Comparison of ENCODE assay signal across 20 cellular contexts in genomic region chr1:24875976-24876609, GRCh38. TPM values are rescaled to one million over a fixed set of nuclear protein-coding genes. Genes with fewer than 3 reads are reported as not detected.
DNase-seq lines count a peak whose midpoint lies in the region; ATAC-seq and TF ChIP-seq lines count a peak whose summit lies in the region.
"Had no signal": no experiment of that assay in that cellular context is flagged by ENCODE, and none has a peak within 500 bp of the region (broad histone marks: within the 10 kb centered on the region; RNA-seq: fewer than 3 reads in every experiment).

No MANE protein-coding gene starts in this region.

- H3K27ac ChIP-seq in endodermal cell (ENCODE audit: low read depth, low read length) = no peak overlapping the region
- no peak overlapping the region for H3K27ac ChIP-seq in CD8-positive, alpha-beta memory T cell (ENCODE audit: low read depth, low read length)

- peak; percentile 29 for DNase-seq in activated CD8-positive, alpha-beta memory T cell treated with anti-CD3 and anti-CD28 coated beads, Interleukin-2, amount 10 ng/mL, durations not matched to agents 7 days and 5 days
- no peak for DNase-seq in activated CD8-positive, alpha-beta memory T cell treated with anti-CD3 and anti-CD28 coated beads, Interleukin-2, amount 50 U/mL, for 4 hours
- DNase-seq in NT2/D1 (ENCODE audit: low read depth, low spot score) (no peak), endodermal cell (peak; percentile 49), posterior vena cava (ENCODE audit: low spot score) (peak; percentile 25), DMS153 (lab: John Stamatoyannopoulos, UW) (no peak)
- DNase-seq in CD8-positive, alpha-beta memory T cell = no peak
- DNase-seq: 8988T; DND-41; HCEC 1CT; KG1; MV-4-11; NCI-H187 treated with DMSO at 0.1 percent for 48 hours; NCI-H2227 treated with DMSO at 0.1 percent for 48 hours; NCI-H524; NK-92 treated with Interleukin-12 subunit alpha and Interleukin-12 subunit beta, amount 100 ng/mL, for 24 hours; SIG-M5 had no signal

- no peak for TF ChIP-seq CTCF in endodermal cell (conservative IDR thresholded peaks at IDR 0.05)

- ATAC-seq in activated CD8-positive, alpha-beta memory T cell treated with anti-CD3 and anti-CD28 coated beads, Interleukin-2, amount 10 ng/mL, durations not matched to agents 7 days and 5 days = no peak
- ATAC-seq in GM18519 (IDR thresholded peaks at IDR 0.05; ENCODE audit: low FRiP score, unreplicated experiment) = no peak

- POLR2A ChIA-PET in CD8-positive, alpha-beta memory T cell (lab: Charles Lee) = no interaction called here

- CTCF ChIA-PET in activated CD8-positive, alpha-beta memory T cell treated with anti-CD3 and anti-CD28 coated beads, Interleukin-2, amount 10 ng/mL, durations not matched to agents 7 days and 5 days (lab: Charles Lee) = interaction anchor here (1.3 kb wide), 1 partner anchor 26 kb away, joined by 4 read pairs; no protein-coding TSS in a partner anchor
- CTCF ChIA-PET in CD8-positive, alpha-beta memory T cell (lab: Charles Lee) = no interaction called here

- H3K36me3 Mint-ChIP-seq in activated CD8-positive, alpha-beta memory T cell treated with anti-CD3 and anti-CD28 coated beads, Interleukin-2, amount 10 ng/mL, durations not matched to agents 7 days and 5 days = no peaks in the 10 kb centered on the region
- no peaks in the 10 kb centered on the region for H3K36me3 Mint-ChIP-seq in endodermal cell (ENCODE audit: low read depth)
- peaks cover 0 to 4% (median 0%) of the 10 kb centered on the region in 3 donors for H3K36me3 Mint-ChIP-seq in CD8-positive, alpha-beta memory T cell
- H3K36me3 Mint-ChIP-seq: CD14-positive monocyte had no signal

- H3K4me3 Mint-ChIP-seq in activated CD8-positive, alpha-beta memory T cell treated with anti-CD3 and anti-CD28 coated beads, Interleukin-2, amount 10 ng/mL, durations not matched to agents 7 days and 5 days = no peak overlapping the region
- H3K4me3 Mint-ChIP-seq in endodermal cell = no peak overlapping the region
- H3K4me3 Mint-ChIP-seq in CD8-positive, alpha-beta memory T cell = no peak overlapping the region
- H3K4me3 Mint-ChIP-seq: CD14-positive monocyte had no signal

- no peak overlapping the region for H3K27ac Mint-ChIP-seq in activated CD8-positive, alpha-beta memory T cell treated with anti-CD3 and anti-CD28 coated beads, Interleukin-2, amount 10 ng/mL, durations not matched to agents 7 days and 5 days
- H3K27ac Mint-ChIP-seq in endodermal cell = no peak overlapping the region
- H3K27ac Mint-ChIP-seq in CD8-positive, alpha-beta memory T cell = no peak overlapping the region
- H3K27ac Mint-ChIP-seq: CD14-positive monocyte had no signal

- H3K4me1 ChIP-seq in NT2/D1 (ENCODE audit: insufficient read depth, insufficient read length) (peaks cover 5% of the 10 kb centered on the region), endodermal cell (ENCODE audit: control insufficient read depth, insufficient read depth, low read length) (no peaks in the 10 kb centered on the region)
- H3K4me1 ChIP-seq in CD8-positive, alpha-beta memory T cell (ENCODE audit: insufficient read depth, low read length) = peaks cover 2% of the 10 kb centered on the region

- intact Hi-C loops in posterior vena cava (cut with DNase I) = no loop called here

- H3K4me3 ChIP-seq in NT2/D1 (ENCODE audit: insufficient read length, low read depth) (no peak overlapping the region), endodermal cell (ENCODE audit: low read length) (no peak overlapping the region)
- H3K4me3 ChIP-seq in CD8-positive, alpha-beta memory T cell (ENCODE audit: low read length) = no peak overlapping the region

- H3K27me3 ChIP-seq in NT2/D1 (ENCODE audit: insufficient read depth, insufficient read length) (peaks cover 3% of the 10 kb centered on the region), endodermal cell (ENCODE audit: control insufficient read depth, insufficient read depth, low read length, poor library complexity, severe bottlenecking) (no peaks in the 10 kb centered on the region)
- no peaks in the 10 kb centered on the region for H3K27me3 ChIP-seq in CD8-positive, alpha-beta memory T cell (ENCODE audit: insufficient read depth, low read length, poor library complexity, severe bottlenecking)

- H3K4me1 Mint-ChIP-seq in activated CD8-positive, alpha-beta memory T cell treated with anti-CD3 and anti-CD28 coated beads, Interleukin-2, amount 10 ng/mL, durations not matched to agents 7 days and 5 days = peaks cover 2% of the 10 kb centered on the region
- no peaks in the 10 kb centered on the region for H3K4me1 Mint-ChIP-seq in endodermal cell
- peaks cover 2 to 7% (median 6%) of the 10 kb centered on the region in 3 donors for H3K4me1 Mint-ChIP-seq in CD8-positive, alpha-beta memory T cell

- peaks cover 45% of the 10 kb centered on the region for H3K27me3 Mint-ChIP-seq in activated CD8-positive, alpha-beta memory T cell treated with anti-CD3 and anti-CD28 coated beads, Interleukin-2, amount 10 ng/mL, durations not matched to agents 7 days and 5 days
- H3K27me3 Mint-ChIP-seq in endodermal cell (ENCODE audit: insufficient read depth) = no peaks in the 10 kb centered on the region
- peaks cover 0 to 6% of the 10 kb centered on the region in 2 donors for H3K27me3 Mint-ChIP-seq in CD8-positive, alpha-beta memory T cell

- H3K9ac ChIP-seq in NT2/D1 (ENCODE audit: insufficient read length, low read depth) (peak overlapping the region; percentile 29), endodermal cell (ENCODE audit: extremely low read depth, low read length, poor library complexity, severe bottlenecking) (no peak overlapping the region)

- H3K9me3 ChIP-seq in NT2/D1 (ENCODE audit: insufficient read depth, low read length) (no peaks in the 10 kb centered on the region), endodermal cell (ENCODE audit: control insufficient read depth, low read length) (no peaks in the 10 kb centered on the region)
- H3K9me3 ChIP-seq in CD8-positive, alpha-beta memory T cell (ENCODE audit: low read length) = no peaks in the 10 kb centered on the region

- 75 to 86% methylated on average over 2 to 7 of the region's 8 CpGs for WGBS in endodermal cell (ENCODE audit: insufficient coverage in 1 of 2, insufficient read length in 1 of 2), 2 experiments

- H3K9me3 Mint-ChIP-seq in activated CD8-positive, alpha-beta memory T cell treated with anti-CD3 and anti-CD28 coated beads, Interleukin-2, amount 10 ng/mL, durations not matched to agents 7 days and 5 days (ENCODE audit: low read depth) = no peaks in the 10 kb centered on the region
- no peaks in the 10 kb centered on the region for H3K9me3 Mint-ChIP-seq in endodermal cell
- H3K9me3 Mint-ChIP-seq in CD8-positive, alpha-beta memory T cell = no peaks in the 10 kb centered on the region

- no peaks in the 10 kb centered on the region for H3K36me3 ChIP-seq in NT2/D1 (ENCODE audit: insufficient read depth, insufficient read length, low read length)
- no peaks in the 10 kb centered on the region for H3K36me3 ChIP-seq in endodermal cell (ENCODE audit: control insufficient read depth, insufficient read depth, low read length)
- H3K36me3 ChIP-seq in CD8-positive, alpha-beta memory T cell (ENCODE audit: insufficient read depth, low read length) = no peaks in the 10 kb centered on the region

RNA-seq across cellular contexts. Expression of gene RUNX3, which starts 54.0 kb away (rescaled TPM):
- total RNA-seq in activated CD8-positive, alpha-beta memory T cell treated with anti-CD3 and anti-CD28 coated beads, Interleukin-2, amount 10 ng/mL, durations not matched to agents 7 days and 5 days = 100 to 1,000 TPM; 224 to 246 TPM
- total RNA-seq in endodermal cell (under 1 TPM; 0.24 to 0.31 TPM), posterior vena cava (1 to 10 TPM; 5.0 to 8.9 TPM)
- polyA plus RNA-seq in endodermal cell (2013, experiment 1 of 2) = 0.14 TPM
- polyA plus RNA-seq in endodermal cell (2013, experiment 2 of 2) = 0.17 TPM
- total RNA-seq in CD8-positive, alpha-beta memory T cell = 100 to 1,000 TPM; 218 to 241 TPM
- 107 TPM for polyA plus RNA-seq in CD8-positive, alpha-beta memory T cell
- polyA plus RNA-seq: AG04450 had no signal

Comparison
In these comparisons a context has a peak if more than half of its experiments do, and no peak if none do; other contexts are left out.
1. DNase-seq: peak in activated CD8-positive, alpha-beta memory T cell treated with anti-CD3 and anti-CD28 coated beads, Interleukin-2, amount 10 ng/mL, durations not matched to agents 7 days and 5 days (single experiment), endodermal cell (single experiment) and posterior vena cava (single experiment); none in activated CD8-positive, alpha-beta memory T cell treated with anti-CD3 and anti-CD28 coated beads, Interleukin-2, amount 50 U/mL, for 4 hours (single experiment), NT2/D1 (single experiment), CD8-positive, alpha-beta memory T cell (0 of 5) and DMS153 (single experiment).
2. RNA of gene RUNX3, which starts 54.0 kb away (total RNA-seq): 224 to 246 TPM in activated CD8-positive, alpha-beta memory T cell treated with anti-CD3 and anti-CD28 coated beads, Interleukin-2, amount 10 ng/mL, durations not matched to agents 7 days and 5 days and 218 to 241 TPM in CD8-positive, alpha-beta memory T cell; 5.0 to 8.9 TPM in posterior vena cava and 0.24 to 0.31 TPM in endodermal cell; every median in the first group is over 10 times any median in the second.